12 cellular contexts compared by ENCODE assay signal in the genomic region with DNA sequence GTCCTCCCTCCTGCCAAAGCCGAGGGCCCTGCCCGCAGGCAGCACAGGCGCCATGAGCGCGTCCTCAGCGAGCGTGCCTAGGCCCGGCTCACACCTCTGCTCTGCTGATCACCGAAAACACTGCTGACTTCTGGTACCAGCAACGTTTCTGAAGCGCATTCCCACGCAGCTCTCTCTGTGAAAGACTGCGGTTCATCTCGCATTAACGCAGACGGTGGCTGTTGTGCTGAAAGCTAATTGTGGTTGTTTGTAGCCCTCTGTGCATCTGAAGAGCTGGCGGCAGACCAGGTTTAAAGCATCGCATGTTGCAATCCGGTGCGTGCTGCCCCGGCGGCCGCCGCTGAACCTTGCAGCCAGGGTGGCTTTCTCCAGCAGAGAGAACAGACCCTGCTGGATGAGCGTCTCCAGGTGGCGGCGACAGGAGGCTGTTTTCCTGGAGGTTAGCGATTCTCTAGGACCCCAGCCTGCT. TPM values are rescaled to one million over a fixed set of nuclear protein-coding genes. Genes with fewer than 3 reads are reported as not detected.
A peak's percentile ranks its signal among the peaks of the same experiment; 100 is the strongest.
DNase-seq lines count a peak whose midpoint lies in the region; ATAC-seq and TF ChIP-seq lines count a peak whose summit lies in the region.
"Had no signal": no experiment of that assay in that cellular context is flagged by ENCODE, and none has a peak within 500 bp of the region (broad histone marks: within the 10 kb centered on the region; RNA-seq: fewer than 3 reads in every experiment).

No MANE protein-coding gene starts in this region.

- peak overlapping the region; percentile 80 for H3K27ac Mint-ChIP-seq in dendritic cell treated with granulocyte-macrophage colony-stimulating factor and Interleukin-4, amounts not matched to agents 40 ng/mL and 50 ng/mL, for 4 days
- H3K27ac Mint-ChIP-seq: activated naive CD8-positive, alpha-beta T cell treated with anti-CD3 and anti-CD28 coated beads for 36 hours had no signal

- H2BK15ac ChIP-seq in mesenchymal stem cell (ENCODE audit: low read depth, poor library complexity, severe bottlenecking): no peak overlapping the region

- no peak overlapping the region for H3K4ac ChIP-seq in mesenchymal stem cell (ENCODE audit: low read depth in 1 of 2, low read length in 2 of 2)

- H3K23ac ChIP-seq in mesenchymal stem cell (ENCODE audit: low read length in 2 of 2): no peak overlapping the region

- no peak overlapping the region for H4K8ac ChIP-seq in mesenchymal stem cell (ENCODE audit: low read length)

- H3K14ac ChIP-seq in mesenchymal stem cell (ENCODE audit: low read length in 2 of 2): no peak overlapping the region

- H2AK5ac ChIP-seq in mesenchymal stem cell (ENCODE audit: low read length, severe bottlenecking): no peak overlapping the region

- TF ChIP-seq CTCF in thoracic aorta (IDR thresholded peaks at IDR 0.05): no peak

- H2BK5ac ChIP-seq in mesenchymal stem cell (ENCODE audit: low read depth, low read length, poor library complexity, severe bottlenecking): no peak overlapping the region

- 95% methylated on average over 28 of the region's 28 CpGs for WGBS in mesenchymal stem cell

- no peak overlapping the region for H2AFZ ChIP-seq in mesenchymal stem cell (ENCODE audit: low read depth, low read length)

- H3K4me1 ChIP-seq in mesenchymal stem cell (ENCODE audit: control insufficient read depth, insufficient read depth, low read depth, low read length) (peaks cover 2% of the 10 kb centered on the region), thoracic aorta (ENCODE audit: control insufficient read depth in 1 of 2, low read depth in 2 of 2) (peaks cover 16 to 19% of the 10 kb centered on the region in 2 donors)

- peak overlapping the region in 1 of 2 experiments; percentile 50 for H3K4me3 ChIP-seq in mesenchymal stem cell (ENCODE audit: insufficient read depth in 1 of 2, low read depth in 1 of 2, low read length in 2 of 2)
- H3K4me3 ChIP-seq in thoracic aorta: no peak overlapping the region

- peaks cover 2% of the 10 kb centered on the region for H3K27me3 Mint-ChIP-seq in dendritic cell treated with granulocyte-macrophage colony-stimulating factor and Interleukin-4, amounts not matched to agents 40 ng/mL and 50 ng/mL, for 4 days
- H3K27me3 Mint-ChIP-seq: activated naive CD8-positive, alpha-beta T cell treated with anti-CD3 and anti-CD28 coated beads for 36 hours had no signal

- no peaks in the 10 kb centered on the region for H3K9me3 Mint-ChIP-seq in dendritic cell treated with granulocyte-macrophage colony-stimulating factor and Interleukin-4, amounts not matched to agents 40 ng/mL and 50 ng/mL, for 4 days
- H3K9me3 Mint-ChIP-seq: activated naive CD8-positive, alpha-beta T cell treated with anti-CD3 and anti-CD28 coated beads for 36 hours had no signal

- H3K4me1 Mint-ChIP-seq in dendritic cell treated with granulocyte-macrophage colony-stimulating factor and Interleukin-4, amounts not matched to agents 40 ng/mL and 50 ng/mL, for 4 days (ENCODE audit: low read depth): peaks cover 72% of the 10 kb centered on the region

- intact Hi-C loops in dendritic cell treated with granulocyte-macrophage colony-stimulating factor and Interleukin-4, amounts not matched to agents 40 ng/mL and 50 ng/mL, for 4 days (cut with micrococcal nuclease): no loop called here

- H3K18ac ChIP-seq in mesenchymal stem cell (ENCODE audit: low read depth in 1 of 2, low read length in 2 of 2): no peak overlapping the region

- DNase-seq in NCI-H1694 treated with DMSO at 0.1 percent for 48 hours (lab: John Stamatoyannopoulos, UW) (peak; percentile 68), mesenchymal stem cell (no peak), thoracic aorta (ENCODE audit: low spot score) (no peak), 8988T (no peak), GF-D8 (lab: John Stamatoyannopoulos, UW) (no peak), NCI-H226 (no peak)
- DNase-seq: activated naive CD8-positive, alpha-beta T cell treated with anti-CD3 and anti-CD28 coated beads for 36 hours; NCI-H1048; NCI-H748 treated with DMSO at 0.1 percent for 48 hours; stimulated activated CD4-positive, alpha-beta T cell treated with anti-CD3 and anti-CD28 coated beads, Interleukin-2, amount 100 ng/mL, for 48 hours had no signal

- H3K27ac ChIP-seq in mesenchymal stem cell (ENCODE audit: low read length, poor library complexity, severe bottlenecking) (no peak overlapping the region), thoracic aorta (peak overlapping the region; percentile 43 to 75)
- H3K27ac ChIP-seq: HL-60 had no signal

- peaks cover 66% of the 10 kb centered on the region for H3K36me3 Mint-ChIP-seq in dendritic cell treated with granulocyte-macrophage colony-stimulating factor and Interleukin-4, amounts not matched to agents 40 ng/mL and 50 ng/mL, for 4 days (ENCODE audit: low read depth)

- H3K9me3 ChIP-seq in mesenchymal stem cell (ENCODE audit: control insufficient read depth, low read length) (no peaks in the 10 kb centered on the region), thoracic aorta (no peaks in the 10 kb centered on the region)

- H3K79me1 ChIP-seq in mesenchymal stem cell (replicated peaks; ENCODE audit: low read length, poor library complexity, severe bottlenecking): no peaks in the 10 kb centered on the region

- H2BK120ac ChIP-seq in mesenchymal stem cell (ENCODE audit: low read depth, low read length): no peak overlapping the region

- no peak overlapping the region for H4K91ac ChIP-seq in mesenchymal stem cell (ENCODE audit: low read length)

- peak overlapping the region; percentile 75 for H3K9ac ChIP-seq in mesenchymal stem cell (ENCODE audit: low read length)

- no peak overlapping the region for H3K4me3 Mint-ChIP-seq in dendritic cell treated with granulocyte-macrophage colony-stimulating factor and Interleukin-4, amounts not matched to agents 40 ng/mL and 50 ng/mL, for 4 days
- H3K4me3 Mint-ChIP-seq: activated naive CD8-positive, alpha-beta T cell treated with anti-CD3 and anti-CD28 coated beads for 36 hours had no signal

- ATAC-seq in thoracic aorta (ENCODE audit: insufficient number of reproducible peaks, low FRiP score, low read depth): no peak

- no peak overlapping the region for H2BK12ac ChIP-seq in mesenchymal stem cell (ENCODE audit: low read length in 2 of 2)

- H3K36me3 ChIP-seq in mesenchymal stem cell (ENCODE audit: control insufficient read depth in 1 of 2, insufficient read depth in 2 of 2, low read depth in 1 of 2, low read length in 2 of 2) (peaks cover 25 to 57% of the 10 kb centered on the region in 2 experiments), thoracic aorta (peaks cover 7% of the 10 kb centered on the region)

- H3K27me3 ChIP-seq in mesenchymal stem cell (ENCODE audit: control insufficient read depth in 1 of 2, insufficient read depth in 1 of 2, low read length in 2 of 2): no peaks in the 10 kb centered on the region
- H3K27me3 ChIP-seq in thoracic aorta (replicated peaks; ENCODE audit: insufficient read depth): no peaks in the 10 kb centered on the region

- no peak overlapping the region for H3K4me2 ChIP-seq in mesenchymal stem cell (ENCODE audit: low read length, poor library complexity, severe bottlenecking)

RNA-seq across cellular contexts. Expression of a gene that starts 49.9 kb away (rescaled TPM):
- 12.7 TPM for polyA plus RNA-seq in mesenchymal stem cell (2013, experiment 1 of 2)
- polyA plus RNA-seq in mesenchymal stem cell (2013, experiment 2 of 2): 12.0 TPM
- total RNA-seq in thoracic aorta: 10 to 100 TPM; 20.2 to 38.0 TPM
